In the genomic region with DNA sequence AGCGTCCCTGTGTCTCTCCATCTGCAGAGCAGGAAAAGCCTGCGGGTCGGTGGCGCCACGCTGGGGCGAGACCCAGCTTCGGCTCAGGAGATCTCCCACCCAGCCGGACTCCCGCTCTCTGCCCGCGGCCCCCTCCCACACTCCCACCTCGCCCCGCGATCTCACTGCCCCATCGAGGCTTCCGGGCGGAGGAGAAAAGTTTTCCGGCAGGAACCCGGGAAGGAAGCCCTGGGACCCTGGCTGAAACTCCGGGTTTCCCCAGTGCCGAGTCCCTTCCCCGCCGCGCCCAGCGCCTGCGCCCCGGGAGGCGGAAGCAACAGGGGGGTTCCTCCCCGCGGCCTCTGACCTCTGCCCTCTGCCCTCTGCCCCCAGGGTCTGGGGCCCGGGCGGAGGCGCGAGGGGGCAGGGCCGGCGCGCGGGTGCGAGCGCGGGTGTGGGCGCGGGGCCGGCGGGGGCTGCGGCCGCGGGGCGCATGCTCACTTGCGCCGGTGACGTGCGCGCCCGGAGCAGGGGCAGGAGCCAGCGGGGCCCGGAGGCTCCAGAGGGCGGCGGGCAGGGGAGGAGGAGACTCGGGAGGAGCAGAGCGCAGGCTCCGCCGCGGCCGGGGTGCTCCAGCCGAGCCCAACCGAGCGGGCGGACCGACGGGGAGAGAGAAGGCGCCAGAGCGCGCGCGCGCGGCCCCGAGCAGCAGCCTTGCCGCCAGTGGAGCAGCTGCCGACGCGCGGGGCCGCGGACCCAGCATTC, we compare ENCODE assay signal across 8 cellular contexts. TPM values are rescaled to one million over a fixed set of nuclear protein-coding genes. Genes with fewer than 3 reads are reported as not detected.
DNase-seq lines count a peak whose midpoint lies in the region; ATAC-seq and TF ChIP-seq lines count a peak whose summit lies in the region.

Gene ATP11A (plus strand): TSS at position 541 of the 744 bp plus-strand sequence. CDS start 379 bp downstream, outside the sequence.

- H3K36me3 ChIP-seq in left lung, result no peaks in the 10 kb centered on the region

- H3K9me3 ChIP-seq in left lung, result no peaks in the 10 kb centered on the region

- DNase-seq in AG20443 (ENCODE audit: low spot score) (peak; percentile 100), NCI-H460 (ENCODE audit: extremely low read depth, low read depth) (peak; percentile 73), dedifferentiated amniotic fluid mesenchymal stem cell (ENCODE audit: extremely low spot score) (peak; percentile 90), left lung (peak; percentile 92 to 99)
- peak; percentile 62 to 66 for DNase-seq in activated CD4-positive, alpha-beta T cell treated with anti-CD3 and anti-CD28 coated beads, Interleukin-2, amount 50 U/mL, for 24 hours (ENCODE audit: low read depth in 1 of 2, low spot score in 1 of 2)
- peak; percentile 79 to 86 for DNase-seq in stimulated activated CD4-positive, alpha-beta T cell treated with anti-CD3 and anti-CD28 coated beads, Interleukin-2, amount 100 ng/mL, for 24 hours

- ATAC-seq in GM19023 (IDR thresholded peaks at IDR 0.05; ENCODE audit: unreplicated experiment), result peak; percentile 75
- peak; percentile 67 for ATAC-seq in HG03196 (IDR thresholded peaks at IDR 0.05; ENCODE audit: unreplicated experiment)
- ATAC-seq in left lung, result peak; percentile 49

- peak within 1 kb of the TSS; percentile 98 to 99 for H3K27ac ChIP-seq in left lung

- H3K4me1 ChIP-seq in left lung, result peaks cover 9 to 65% of the 10 kb centered on the region in 2 donors

- H3K4me3 ChIP-seq in left lung, result peak within 1 kb of the TSS; percentile 88 to 93

- intact Hi-C loops in left lung (cut with DNase I), result no loop called here

- TF ChIP-seq CTCF in left lung (IDR thresholded peaks at IDR 0.05), result no peak

- no peaks in the 10 kb centered on the region for H3K27me3 ChIP-seq in left lung

RNA-seq across cellular contexts. Expression of gene ATP11A, which starts in this region (rescaled TPM):
- 5.9 and 6.5 TPM in 2 replicates for total RNA-seq in NCI-H460 (2014; rRNA removed; shearing (Covaris generic))
- polyA plus RNA-seq in NCI-H460 (2014; cell fraction: nucleus; rRNA removed), result 5.1 and 8.8 TPM in 2 replicates
- total RNA-seq in left lung, result 100 to 1,000 TPM; 271 to 457 TPM

Comparison
In these comparisons a context has a peak if more than half of its experiments do, and no peak if none do; other contexts are left out.
1. Peak in every context shown above with its lines: DNase-seq, ATAC-seq, H3K4me3 ChIP-seq and H3K27ac ChIP-seq.
2. RNA of gene ATP11A (total RNA-seq): 271 to 457 TPM in left lung; 5.9 to 6.5 TPM in NCI-H460; every median in the first group is over 10 times any median in the second.